In genomic region chr1:46159516-46159915, GRCh38 we compare ENCODE assay signal across 22 cellular contexts. TPM values are rescaled to one million over a fixed set of nuclear protein-coding genes. Genes with fewer than 3 reads are reported as not detected.
DNase-seq lines count a peak whose midpoint lies in the region; ATAC-seq lines count a peak whose summit lies in the region.
"Had no signal": no experiment of that assay in that cellular context is flagged by ENCODE, and none has a peak within 500 bp of the region (broad histone marks: within the 10 kb centered on the region; RNA-seq: fewer than 3 reads in every experiment).

No MANE protein-coding gene starts in this region.

- CTCF ChIA-PET in activated CD4-positive, alpha-beta memory T cell treated with anti-CD3 and anti-CD28 coated beads for 36 hours (lab: Charles Lee): interaction anchor here (1.5 kb wide), 1 partner anchor 64 kb away, joined by 5 read pairs; no protein-coding TSS in a partner anchor

- peak; percentile 39 for ATAC-seq in GM18502 (IDR thresholded peaks at IDR 0.05; ENCODE audit: poor library complexity, unreplicated experiment)
- peak; percentile 60 for ATAC-seq in HG02798 (IDR thresholded peaks at IDR 0.05; ENCODE audit: poor library complexity, unreplicated experiment)
- ATAC-seq in HG02970 (IDR thresholded peaks at IDR 0.05; ENCODE audit: low FRiP score, unreplicated experiment): no peak
- ATAC-seq: Right ventricle myocardium inferior, T-helper 17 cell had no signal

- H3K4me1 Mint-ChIP-seq in activated CD4-positive, alpha-beta memory T cell treated with anti-CD3 and anti-CD28 coated beads for 36 hours (ENCODE audit: low read depth): no peaks in the 10 kb centered on the region
- H3K4me1 Mint-ChIP-seq: CD4-positive, CD25-positive, alpha-beta regulatory T cell had no signal

- intact Hi-C loops in activated CD4-positive, alpha-beta memory T cell treated with anti-CD3 and anti-CD28 coated beads for 36 hours (cut with micrococcal nuclease): no loop called here

- no peak overlapping the region for H3K4me3 Mint-ChIP-seq in activated CD4-positive, alpha-beta memory T cell treated with anti-CD3 and anti-CD28 coated beads for 36 hours
- H3K4me3 Mint-ChIP-seq: CD4-positive, CD25-positive, alpha-beta regulatory T cell; HFFc6; T-helper 17 cell had no signal

- no peaks in the 10 kb centered on the region for H3K36me3 Mint-ChIP-seq in activated CD4-positive, alpha-beta memory T cell treated with anti-CD3 and anti-CD28 coated beads for 36 hours
- H3K36me3 Mint-ChIP-seq: CD4-positive, CD25-positive, alpha-beta regulatory T cell had no signal

- DNase-seq in NAMALWA (ENCODE audit: low spot score) (peak; percentile 15), myocyte (ENCODE audit: low read depth) (peak; percentile 44), NCI-H1417 (lab: John Stamatoyannopoulos, UW) (no peak)
- DNase-seq in activated CD4-positive, alpha-beta memory T cell treated with anti-CD3 and anti-CD28 coated beads for 36 hours: no peak
- DNase-seq: CD4-positive, CD25-positive, alpha-beta regulatory T cell; DMS79; HFFc6; NCI-H1417 treated with DMSO at 0.1 percent for 48 hours; NCI-H187 treated with DMSO at 0.1 percent for 48 hours; NCI-H226; NCI-H510A treated with DMSO at 0.1 percent for 48 hours; NCI-H748 treated with DMSO at 0.1 percent for 48 hours; NK-92 treated with Interleukin-12 subunit alpha and Interleukin-12 subunit beta, amount 100 ng/mL, for 24 hours; SW 1271; T-helper 17 cell had no signal

- no peaks in the 10 kb centered on the region for H3K9me3 Mint-ChIP-seq in activated CD4-positive, alpha-beta memory T cell treated with anti-CD3 and anti-CD28 coated beads for 36 hours
- H3K9me3 Mint-ChIP-seq: CD4-positive, CD25-positive, alpha-beta regulatory T cell; HFFc6 had no signal

- POLR2A ChIA-PET in activated CD4-positive, alpha-beta memory T cell treated with anti-CD3 and anti-CD28 coated beads for 36 hours (lab: Charles Lee): no interaction called here

- no peaks in the 10 kb centered on the region for H3K27me3 Mint-ChIP-seq in activated CD4-positive, alpha-beta memory T cell treated with anti-CD3 and anti-CD28 coated beads for 36 hours
- H3K27me3 Mint-ChIP-seq: CD4-positive, CD25-positive, alpha-beta regulatory T cell had no signal

- no peak overlapping the region for H3K27ac Mint-ChIP-seq in activated CD4-positive, alpha-beta memory T cell treated with anti-CD3 and anti-CD28 coated beads for 36 hours
- H3K27ac Mint-ChIP-seq: CD4-positive, CD25-positive, alpha-beta regulatory T cell; HFFc6; T-helper 17 cell had no signal

RNA-seq across cellular contexts. Expression of gene TSPAN1, which starts 15.4 kb away (rescaled TPM):
- 2.5 and 3.6 TPM in 2 replicates for total RNA-seq in myocyte
- 5.6 TPM for polyA plus RNA-seq in myocyte (2012)
- total RNA-seq in activated CD4-positive, alpha-beta memory T cell treated with anti-CD3 and anti-CD28 coated beads for 36 hours: under 1 TPM; 0.53 to 0.83 TPM
- total RNA-seq: A673; CD4-positive, CD25-positive, alpha-beta regulatory T cell; SK-MEL-5; T-helper 17 cell had no signal
- polyA plus RNA-seq: CD4-positive, CD25-positive, alpha-beta regulatory T cell had no signal

RNA-seq across cellular contexts. Expression of gene P3R3URF, which starts 16.8 kb away (rescaled TPM):
- total RNA-seq in myocyte: not detected in 2 replicates
- polyA plus RNA-seq in myocyte (2012): not detected
- not detected for total RNA-seq in activated CD4-positive, alpha-beta memory T cell treated with anti-CD3 and anti-CD28 coated beads for 36 hours
- total RNA-seq: A673; CD4-positive, CD25-positive, alpha-beta regulatory T cell; HFFc6; Right ventricle myocardium inferior; SK-MEL-5; T-helper 17 cell had no signal
- polyA plus RNA-seq: BJ; CD4-positive, CD25-positive, alpha-beta regulatory T cell had no signal

RNA-seq across cellular contexts. Expression of gene PIK3R3, which starts 27.1 kb away (rescaled TPM):
- total RNA-seq in myocyte: 27.7 and 28.4 TPM in 2 replicates
- 8.0 TPM for polyA plus RNA-seq in myocyte (2012)
- total RNA-seq in activated CD4-positive, alpha-beta memory T cell treated with anti-CD3 and anti-CD28 coated beads for 36 hours: under 1 TPM; 0.65 to 0.83 TPM

RNA-seq across cellular contexts. Expression of gene POMGNT1, which starts 38.7 kb away (rescaled TPM):
- 142 and 156 TPM in 2 replicates for total RNA-seq in myocyte
- 132 TPM for polyA plus RNA-seq in myocyte (2012)
- total RNA-seq in activated CD4-positive, alpha-beta memory T cell treated with anti-CD3 and anti-CD28 coated beads for 36 hours: 10 to 100 TPM; 43.6 to 44.1 TPM

RNA-seq across cellular contexts. Expression of gene LURAP1, which starts 43.6 kb away (rescaled TPM):
- total RNA-seq in myocyte: 0.27 and 0.47 TPM in 2 replicates
- polyA plus RNA-seq in myocyte (2012): 0.57 TPM
- total RNA-seq in activated CD4-positive, alpha-beta memory T cell treated with anti-CD3 and anti-CD28 coated beads for 36 hours: under 1 TPM; 0.21 to 0.27 TPM
- total RNA-seq: CD4-positive, CD25-positive, alpha-beta regulatory T cell; T-helper 17 cell had no signal
- polyA plus RNA-seq: CD4-positive, CD25-positive, alpha-beta regulatory T cell had no signal

Comparison
In these comparisons a context has a peak if more than half of its experiments do, and no peak if none do; other contexts are left out.
1. DNase-seq: peak in NAMALWA (single experiment) and myocyte (single experiment); none in NCI-H1417 (0 of 3) and activated CD4-positive, alpha-beta memory T cell treated with anti-CD3 and anti-CD28 coated beads for 36 hours (single experiment).
2. RNA of gene PIK3R3, which starts 27.1 kb away (total RNA-seq): 27.7 to 28.4 TPM in myocyte; 0.65 to 0.83 TPM in activated CD4-positive, alpha-beta memory T cell treated with anti-CD3 and anti-CD28 coated beads for 36 hours; every median in the first group is over 10 times any median in the second.